In genomic region chr19:343451-343931, GRCh38 we compare ENCODE assay signal across 8 cellular contexts. TPM values are rescaled to one million over a fixed set of nuclear protein-coding genes. Genes with fewer than 3 reads are reported as not detected.
DNase-seq lines count a peak whose midpoint lies in the region; ATAC-seq, FAIRE-seq and TF ChIP-seq lines count a peak whose summit lies in the region.

No MANE protein-coding gene starts in this region.

- H3K36me3 ChIP-seq in WERI-Rb-1 (peaks cover 36% of the 10 kb centered on the region), sigmoid colon (no peaks in the 10 kb centered on the region)

- H3K4me1 ChIP-seq in foreskin keratinocyte (peaks cover 12% of the 10 kb centered on the region), sigmoid colon (peaks cover 0 to 42% (median 36%) of the 10 kb centered on the region in 4 donors)

- peak; percentile 36 for ATAC-seq in foreskin keratinocyte
- ATAC-seq in HG03565 (IDR thresholded peaks at IDR 0.05; ENCODE audit: unreplicated experiment) = no peak

- H3K9me3 ChIP-seq in WERI-Rb-1 (ENCODE audit: severe bottlenecking) (peaks cover 8% of the 10 kb centered on the region), sigmoid colon (no peaks in the 10 kb centered on the region)

- DNase-seq in GM12865 (ENCODE audit: low read depth) (no peak), WERI-Rb-1 (no peak), foreskin keratinocyte (peak; percentile 39 to 63), sigmoid colon (peak; percentile 66), occipital lobe (lab: John Stamatoyannopoulos, UW) (no peak), OCI-M2 (lab: John Stamatoyannopoulos, UW; ENCODE audit: unreplicated experiment) (no peak), D721Med (ENCODE audit: insufficient read length, low spot score) (no peak)

- WGBS in sigmoid colon, 2 donors = 72 to 78% methylated on average over 19 of the region's 19 CpGs

- intact Hi-C loops in sigmoid colon (cut with DNase I) = no loop called here

- H3K27ac ChIP-seq in WERI-Rb-1 (peak overlapping the region; percentile 78), foreskin keratinocyte (peak overlapping the region; percentile 59), sigmoid colon (peak overlapping the region; percentile 79 to 86 (median 84))

- TF ChIP-seq POLR2A in sigmoid colon (IDR thresholded peaks at IDR 0.05) = no peak

- no peak for FAIRE-seq in D721Med (lab: Jason Lieb, UNC)

- TF ChIP-seq CTCF in GM12865 (IDR thresholded peaks at IDR 0.05; ENCODE audit: insufficient read depth, low read depth, low read length, missing control alignments) (no peak), WERI-Rb-1 (IDR thresholded peaks at IDR 0.05; ENCODE audit: low read depth, low read length) (no peak), foreskin keratinocyte (conservative IDR thresholded peaks at IDR 0.05) (no peak), sigmoid colon (IDR thresholded peaks at IDR 0.05) (no peak), D721Med (IDR thresholded peaks at IDR 0.05; ENCODE audit: insufficient read depth, missing control alignments) (no peak)

- no peak for TF ChIP-seq EP300 in sigmoid colon (IDR thresholded peaks at IDR 0.05)

- peak overlapping the region; percentile 79 for H3K4me3 ChIP-seq in GM12865 (ENCODE audit: low read depth, low read length)
- H3K4me3 ChIP-seq in WERI-Rb-1 (ENCODE audit: low read depth, low read length) = peak overlapping the region; percentile 65
- H3K4me3 ChIP-seq in sigmoid colon = peak overlapping the region; percentile 59 to 98 (median 94)

- H3K27me3 ChIP-seq in WERI-Rb-1 (ENCODE audit: insufficient read depth, low read depth, severe bottlenecking) = no peaks in the 10 kb centered on the region
- no peaks in the 10 kb centered on the region for H3K27me3 ChIP-seq in foreskin keratinocyte
- H3K27me3 ChIP-seq in sigmoid colon = no peaks in the 10 kb centered on the region

RNA-seq across cellular contexts. Expression of gene MIER2, which starts 1.1 kb away (rescaled TPM):
- 23.5 and 27.8 TPM in 2 replicates for total RNA-seq in foreskin keratinocyte
- 26.9 and 28.8 TPM in 2 replicates for polyA plus RNA-seq in foreskin keratinocyte
- 10 to 100 TPM; 11.4 to 31.9 (median 13.0) TPM for total RNA-seq in sigmoid colon
- polyA plus RNA-seq in sigmoid colon = 10 to 100 TPM in 1 of 3 donors, 1 to 10 TPM in 2; 6.6 to 15.5 (median 7.4) TPM
- 5.3 TPM for total RNA-seq in occipital lobe

RNA-seq across cellular contexts. Expression of gene PLPP2, which starts 52.3 kb away (rescaled TPM):
- total RNA-seq in foreskin keratinocyte (12.5 and 13.8 TPM in 2 replicates), sigmoid colon (1 to 10 TPM; 1.6 to 3.6 (median 2.3) TPM), occipital lobe (0.62 TPM)
- polyA plus RNA-seq in foreskin keratinocyte (15.3 and 17.0 TPM in 2 replicates), sigmoid colon (100 to 1,000 TPM in 1 of 3 donors, 10 to 100 TPM in 2; 22.2 to 111 (median 29.6) TPM)

Comparison
In these comparisons a context has a peak if more than half of its experiments do, and no peak if none do; other contexts are left out.
1. DNase-seq: peak in foreskin keratinocyte (2 of 2) and sigmoid colon (single experiment); none in GM12865 (single experiment), WERI-Rb-1 (single experiment), occipital lobe (single experiment), OCI-M2 (single experiment) and D721Med (single experiment).
2. Peak in every context shown above with its lines, with median percentiles within 50 percentile points of each other: H3K4me3 ChIP-seq and H3K27ac ChIP-seq.